9 cellular contexts compared by ENCODE assay signal in genomic region chr2:241219030-241219382, GRCh38. TPM values are rescaled to one million over a fixed set of nuclear protein-coding genes. Genes with fewer than 3 reads are reported as not detected.
DNase-seq lines count a peak whose midpoint lies in the region; ATAC-seq and TF ChIP-seq lines count a peak whose summit lies in the region.
"Had no signal": no experiment of that assay in that cellular context is flagged by ENCODE, and none has a peak within 500 bp of the region (broad histone marks: within the 10 kb centered on the region; RNA-seq: fewer than 3 reads in every experiment).

No MANE protein-coding gene starts in this region.

- peaks cover 19% of the 10 kb centered on the region for H3K4me1 ChIP-seq in mammary epithelial cell (ENCODE audit: insufficient read depth, low read length)

- POLR2A ChIA-PET in BJ (lab: Charles Lee): no interaction called here

- TF ChIP-seq CTCF in BJ (IDR thresholded peaks at IDR 0.05; ENCODE audit: insufficient read depth, low read depth, low read length) (no peak), mammary epithelial cell (conservative IDR thresholded peaks at IDR 0.05 in 1 of 2, IDR thresholded peaks at IDR 0.05 in 1 of 2; ENCODE audit: extremely low read depth in 1 of 2, insufficient read depth in 1 of 2, low read depth in 1 of 2, low read length in 2 of 2) (no peak)

- no peaks in the 10 kb centered on the region for H3K36me3 Mint-ChIP-seq in natural killer cell treated with Interleukin-12 subunit alpha and Interleukin-12 subunit beta and Interleukin-15 and Interleukin-18, amount 100 ng/mL, for 72 hours

- peak overlapping the region; percentile 69 for H3K4me3 ChIP-seq in BJ (ENCODE audit: low read depth, low read length)
- H3K4me3 ChIP-seq in mammary epithelial cell (replicated peaks in 1 of 3; ENCODE audit: insufficient read depth in 1 of 3, low read depth in 2 of 3, low read length in 3 of 3): peak overlapping the region; percentile 10 to 78 (median 48)

- H3K36me3 ChIP-seq in BJ (ENCODE audit: control insufficient read depth, insufficient read depth, low read length): peaks cover 1% of the 10 kb centered on the region; the same call in 1 of the 2 replicates
- no peaks in the 10 kb centered on the region for H3K36me3 ChIP-seq in mammary epithelial cell (ENCODE audit: insufficient read depth, low read length)

- no peaks in the 10 kb centered on the region for H3K27me3 ChIP-seq in BJ (ENCODE audit: control insufficient read depth, insufficient read depth, low read length)
- H3K27me3 ChIP-seq in mammary epithelial cell (ENCODE audit: insufficient read depth, low read length): no peaks in the 10 kb centered on the region

- H3K9me3 ChIP-seq in mammary epithelial cell (replicated peaks; ENCODE audit: insufficient read depth, low read length): no peaks in the 10 kb centered on the region

- peak overlapping the region; percentile 92 for H3K4me2 ChIP-seq in mammary epithelial cell (ENCODE audit: insufficient read depth, low read depth, low read length)

- no peak overlapping the region for H3K27ac ChIP-seq in mammary epithelial cell (ENCODE audit: insufficient read depth, low read depth, low read length)

- intact Hi-C loops in mammary epithelial cell (cut with micrococcal nuclease): loop anchor here (5.0 kb wide), 2 partner anchors 117 to 142 kb away; partner anchors contain the start of gene MTERF4

- no peaks in the 10 kb centered on the region for H3K27me3 Mint-ChIP-seq in natural killer cell treated with Interleukin-12 subunit alpha and Interleukin-12 subunit beta and Interleukin-15 and Interleukin-18, amount 100 ng/mL, for 72 hours

- H3K27ac Mint-ChIP-seq in natural killer cell treated with Interleukin-12 subunit alpha and Interleukin-12 subunit beta and Interleukin-15 and Interleukin-18, amount 100 ng/mL, for 72 hours: peak overlapping the region; percentile 61 to 90

- WGBS in mammary epithelial cell (ENCODE audit: low coverage, missing lambda C conversion rate): 31% methylated on average over 4 of the region's 4 CpGs

- H2AFZ ChIP-seq in mammary epithelial cell (ENCODE audit: low read depth, low read length): peak overlapping the region; percentile 84

- dilution Hi-C loops in mammary epithelial cell (cut with HindIII; ENCODE audit: low sequenced_read_pairs): no loop called here

- ATAC-seq in natural killer cell treated with Interleukin-12 subunit alpha and Interleukin-12 subunit beta and Interleukin-15 and Interleukin-18, amount 100 ng/mL, for 72 hours: no peak
- ATAC-seq in GM21825 (IDR thresholded peaks at IDR 0.05; ENCODE audit: unreplicated experiment) (no peak), HG03045 (IDR thresholded peaks at IDR 0.05; ENCODE audit: unreplicated experiment) (no peak), GM18858 (IDR thresholded peaks at IDR 0.05; ENCODE audit: unreplicated experiment) (no peak)

- H3K9me3 Mint-ChIP-seq in natural killer cell treated with Interleukin-12 subunit alpha and Interleukin-12 subunit beta and Interleukin-15 and Interleukin-18, amount 100 ng/mL, for 72 hours: no peaks in the 10 kb centered on the region

- H4K20me1 ChIP-seq in mammary epithelial cell (ENCODE audit: insufficient read depth, low read length): no peaks in the 10 kb centered on the region

- in situ Hi-C loops in mammary epithelial cell (cut with MboI; ENCODE audit: low sequenced_read_pairs in 2 of 2): loop anchor here in 1 of 2 donors (25.0 kb wide), 1 partner anchor 357 kb away; the partner anchor contains the start of gene AGXT

- peaks cover 5 to 12% of the 10 kb centered on the region in 2 donors for H3K4me1 Mint-ChIP-seq in natural killer cell treated with Interleukin-12 subunit alpha and Interleukin-12 subunit beta and Interleukin-15 and Interleukin-18, amount 100 ng/mL, for 72 hours (ENCODE audit: low read depth in 2 of 2)

- peak overlapping the region; percentile 88 for H3K4me3 Mint-ChIP-seq in natural killer cell treated with Interleukin-12 subunit alpha and Interleukin-12 subunit beta and Interleukin-15 and Interleukin-18, amount 100 ng/mL, for 72 hours

- CTCF ChIA-PET in BJ (lab: Yijun Ruan, JAX) (interaction anchor here (1.1 to 1.6 kb wide), 2 partner anchors 361 to 368 kb away, joined by 3 to 4 read pairs; no protein-coding TSS in a partner anchor), mammary epithelial cell (lab: Charles Lee; ENCODE audit: low non-redundant PET) (no interaction called here)

- no TSS peak for BruUV-seq in mammary epithelial cell (replicated peaks; lab: Mats Ljungman, UMichigan)

- peak overlapping the region; percentile 20 for H3K9ac ChIP-seq in mammary epithelial cell (ENCODE audit: insufficient read depth, low read length)

- H3K79me2 ChIP-seq in mammary epithelial cell (ENCODE audit: insufficient read depth, low read length): no peaks in the 10 kb centered on the region

- DNase-seq in BJ (ENCODE audit: low read depth) (no peak), HT-29 (ENCODE audit: low spot score) (peak; percentile 50), mammary epithelial cell (no peak), AML-193 (lab: John Stamatoyannopoulos, UW) (no peak)
- no peak for DNase-seq in natural killer cell treated with Interleukin-12 subunit alpha and Interleukin-12 subunit beta and Interleukin-15 and Interleukin-18, amount 100 ng/mL, for 72 hours (ENCODE audit: low spot score)
- DNase-seq: central memory CD4-positive, alpha-beta T cell had no signal

RNA-seq across cellular contexts. Expression of gene ANO7, which starts 30.5 kb away (rescaled TPM):
- polyA plus RNA-seq in BJ (2011; rRNA removed): 0.50 and 0.74 TPM in 2 replicates
- 0.77 and 0.81 TPM in 2 replicates for polyA minus RNA-seq in BJ (2011; rRNA and poly(A)+ RNA removed)
- 3.0 and 4.1 TPM in 2 replicates for total RNA-seq in HT-29 (2014; rRNA removed; shearing (Covaris generic))
- 1 to 10 TPM in 1 of 2 donors, under 1 TPM in 1; 0.50 to 2.5 TPM for total RNA-seq in mammary epithelial cell
- polyA plus RNA-seq in mammary epithelial cell: 1.5 TPM
- 6.5 TPM for polyA minus RNA-seq in mammary epithelial cell
- 1 to 10 TPM; 2.8 to 7.1 TPM for total RNA-seq in natural killer cell treated with Interleukin-12 subunit alpha and Interleukin-12 subunit beta and Interleukin-15 and Interleukin-18, amount 100 ng/mL, for 72 hours
